ENCODE assay signal across 16 cellular contexts in genomic region chr7:40546616-40547501, GRCh38.
DNase-seq lines count a peak whose midpoint lies in the region; ATAC-seq, FAIRE-seq and TF ChIP-seq lines count a peak whose summit lies in the region.
"Had no signal": no experiment of that assay in that cellular context is flagged by ENCODE, and none has a peak within 500 bp of the region (broad histone marks: within the 10 kb centered on the region; RNA-seq: fewer than 3 reads in every experiment).

No MANE protein-coding gene starts in this region.

- no peak overlapping the region for H3K27ac ChIP-seq in K562 (ENCODE audit: extremely low read depth, low read depth, low read length)
- no peak overlapping the region for H3K27ac ChIP-seq in sigmoid colon
- H3K27ac ChIP-seq: spleen, thyroid gland had no signal

- DNase-seq in BE2C: peak; percentile 73
- peak; percentile 56 for DNase-seq in HT1080 (ENCODE audit: low read depth)
- no peak for DNase-seq in K562 (ENCODE audit: extremely low read depth in 1 of 4, low spot score in 3 of 4)
- peak; percentile 14 for DNase-seq in kidney epithelial cell (ENCODE audit: low read depth)
- no peak for DNase-seq in stimulated activated CD4-positive, alpha-beta T cell treated with anti-CD3 and anti-CD28 coated beads, Interleukin-2, amount 100 ng/mL, for 48 hours
- DNase-seq in sigmoid colon: no peak
- no peak for DNase-seq in ureter (ENCODE audit: low spot score)
- DNase-seq: head of caudate nucleus, immature natural killer cell, natural killer cell, NCI-H2081, NCI-H526, spleen, thyroid gland had no signal

- H3K9me3 ChIP-seq in BE2C: no peaks in the 10 kb centered on the region
- no peaks in the 10 kb centered on the region for H3K9me3 ChIP-seq in K562 (replicated peaks; ENCODE audit: control insufficient read depth, insufficient read depth, low read depth, low read length)
- no peaks in the 10 kb centered on the region for H3K9me3 ChIP-seq in sigmoid colon
- H3K9me3 ChIP-seq: spleen, thyroid gland had no signal

- H3K4me1 ChIP-seq in BE2C: peaks cover 60% of the 10 kb centered on the region
- no peaks in the 10 kb centered on the region; a peak in 1 of 5 replicates for H3K4me1 ChIP-seq in K562 (replicated peaks in 1 of 2; ENCODE audit: control insufficient read depth in 2 of 2, insufficient read depth in 2 of 2, low read length in 2 of 2)
- H3K4me1 ChIP-seq in sigmoid colon: peaks cover 0 to 41% (median 30%) of the 10 kb centered on the region in 4 donors
- H3K4me1 ChIP-seq: thyroid gland had no signal

- FAIRE-seq in K562 (lab: Jason Lieb, UNC): no peak

- no peak overlapping the region for H3K4me2 ChIP-seq in K562 (ENCODE audit: insufficient read depth, low read length)

- no peak overlapping the region for H3K9ac ChIP-seq in K562 (ENCODE audit: insufficient read depth in 1 of 2, low read depth in 2 of 2, low read length in 2 of 2)

- no peaks in the 10 kb centered on the region for H3K9me1 ChIP-seq in K562 (ENCODE audit: control insufficient read depth, insufficient read depth, low read length)

- in situ Hi-C loops in K562 (cut with MboI): no loop called here

- intact Hi-C loops in K562 (cut with micrococcal nuclease) (no loop called here), sigmoid colon (cut with DNase I) (no loop called here)

- no peaks in the 10 kb centered on the region for H3K27me3 ChIP-seq in BE2C
- no peaks in the 10 kb centered on the region for H3K27me3 ChIP-seq in K562 (ENCODE audit: control insufficient read depth in 2 of 2, insufficient read depth in 2 of 2, low read length in 2 of 2)
- no peaks in the 10 kb centered on the region for H3K27me3 ChIP-seq in kidney epithelial cell (ENCODE audit: control insufficient read depth, insufficient read depth, low read length)
- no peaks in the 10 kb centered on the region for H3K27me3 ChIP-seq in sigmoid colon
- H3K27me3 ChIP-seq: spleen, thyroid gland had no signal

- no peaks in the 10 kb centered on the region for H4K20me1 ChIP-seq in K562 (replicated peaks; ENCODE audit: control insufficient read depth, insufficient read depth, low read length)

- no TSS peak for BruUV-seq in K562 (replicated peaks; lab: Mats Ljungman, UMichigan)

- TF ChIP-seq EP300 in K562 (IDR thresholded peaks at IDR 0.05; ENCODE audit: low read length): no peak
- no peak for TF ChIP-seq EP300 in sigmoid colon (IDR thresholded peaks at IDR 0.05)

- H2AFZ ChIP-seq in K562 (ENCODE audit: low read depth, low read length): peak overlapping the region; percentile 16; the same call in 1 of the 2 replicates

- CTCF ChIA-PET in K562 (lab: Yijun Ruan, JAX; ENCODE audit: low intra/inter-chr PET ratio): no interaction called here

- no peaks in the 10 kb centered on the region for H3K79me2 ChIP-seq in K562 (ENCODE audit: control insufficient read depth, insufficient read depth, low read length)

- no peak for TF ChIP-seq RAD21 in K562 (CRISPR knock-in tag; conservative IDR thresholded peaks at IDR 0.05 in 1 of 2, IDR thresholded peaks at IDR 0.05 in 1 of 2)

- 6% methylated on average over 6 of the region's 6 CpGs for WGBS in K562 (ENCODE audit: insufficient coverage, low coverage, missing lambda C conversion rate)
- 85 to 90% methylated on average over 6 of the region's 6 CpGs for WGBS in sigmoid colon, 2 donors

- POLR2A ChIA-PET in K562 (lab: Yijun Ruan, JAX): no interaction called here

- TF ChIP-seq POLR2A in K562 (conservative IDR thresholded peaks at IDR 0.05) (no peak), sigmoid colon (IDR thresholded peaks at IDR 0.05) (no peak)

- TF ChIP-seq CTCF in BE2C (IDR thresholded peaks at IDR 0.05; ENCODE audit: low read depth, low read length): no peak
- TF ChIP-seq CTCF in K562 (IDR thresholded peaks at IDR 0.05 in 2 of 3, conservative IDR thresholded peaks at IDR 0.05 in 1 of 3; ENCODE audit: insufficient read depth in 2 of 3, low read depth in 1 of 3, low read length in 3 of 3): no peak
- TF ChIP-seq CTCF in kidney epithelial cell (IDR thresholded peaks at IDR 0.05; ENCODE audit: insufficient read depth, low read length, poor library complexity, severe bottlenecking): no peak
- TF ChIP-seq CTCF in sigmoid colon (IDR thresholded peaks at IDR 0.05): no peak

- H3K36me3 ChIP-seq in BE2C (no peaks in the 10 kb centered on the region), K562 (ENCODE audit: control insufficient read depth, insufficient read depth, low read length) (no peaks in the 10 kb centered on the region), kidney epithelial cell (ENCODE audit: control insufficient read depth, insufficient read depth, low read length) (no peaks in the 10 kb centered on the region), sigmoid colon (no peaks in the 10 kb centered on the region)
- H3K36me3 ChIP-seq: spleen, thyroid gland had no signal

- H3K4me3 ChIP-seq in BE2C (ENCODE audit: low read depth, low read length): no peak overlapping the region
- H3K4me3 ChIP-seq in K562: no peak overlapping the region
- H3K4me3 ChIP-seq in kidney epithelial cell (ENCODE audit: low read depth, low read length): no peak overlapping the region
- H3K4me3 ChIP-seq in sigmoid colon: no peak overlapping the region
- H3K4me3 ChIP-seq: spleen, thyroid gland had no signal

- ATAC-seq in K562: no peak
- ATAC-seq in HG03175 (IDR thresholded peaks at IDR 0.05; ENCODE audit: unreplicated experiment): no peak
- ATAC-seq: activated CD4-positive, CD25-positive, alpha-beta regulatory T cell treated with anti-CD3 and anti-CD28 coated beads, Interleukin-2, amount 50 U/mL, for 24 hours; natural killer cell had no signal

TF ChIP-seq in K562, 482 proteins besides CTCF, POLR2A, EP300 and RAD21 (continues in another document):
- no peak for TF ChIP-seq ZNF212 (CRISPR knock-in tag; IDR thresholded peaks at IDR 0.05)
- no peak for TF ChIP-seq SMAD4 (CRISPR knock-in tag; conservative IDR thresholded peaks at IDR 0.05)
- TF ChIP-seq ZNF280B (CRISPR knock-in tag; IDR thresholded peaks at IDR 0.05): no peak
- no peak for TF ChIP-seq HDAC3 (IDR thresholded peaks at IDR 0.05; ENCODE audit: borderline replicate concordance, partially characterized antibody)
- TF ChIP-seq FOSL1 (tag; conservative IDR thresholded peaks at IDR 0.05): peak; percentile 76
- TF ChIP-seq ZZZ3 (IDR thresholded peaks at IDR 0.05): no peak
- peak in 1 of 2 experiments; percentile 27; a peak in 1 of 4 replicates for TF ChIP-seq ZNF639 (CRISPR knock-in tag; conservative IDR thresholded peaks at IDR 0.05 in 1 of 2, IDR thresholded peaks at IDR 0.05 in 1 of 2)
- TF ChIP-seq KDM4B (IDR thresholded peaks at IDR 0.05; ENCODE audit: borderline replicate concordance in 2 of 2, low read depth in 1 of 2): no peak
- no peak for TF ChIP-seq ARID3B (CRISPR knock-in tag; IDR thresholded peaks at IDR 0.05; ENCODE audit: borderline replicate concordance)
- TF ChIP-seq ZNF589 (CRISPR knock-in tag; IDR thresholded peaks at IDR 0.05; ENCODE audit: low read depth): no peak
- TF ChIP-seq MEF2D (tag; conservative IDR thresholded peaks at IDR 0.05; ENCODE audit: low read depth): 0 out of 2 replicates have a peak, but pooled peaks have one; percentile 32
- TF ChIP-seq CHD4 (IDR thresholded peaks at IDR 0.05; ENCODE audit: insufficient read depth, insufficient replicate concordance, low read depth, low read length, poor library complexity, severe bottlenecking): no peak
- TF ChIP-seq CBFA2T2 (conservative IDR thresholded peaks at IDR 0.05): no peak
- no peak for TF ChIP-seq TFAP4 (CRISPR knock-in tag; IDR thresholded peaks at IDR 0.05; ENCODE audit: borderline replicate concordance)
- TF ChIP-seq ZNF146 (CRISPR knock-in tag; IDR thresholded peaks at IDR 0.05; ENCODE audit: unreplicated experiment): no peak
- no peak for TF ChIP-seq HDAC8 (tag; IDR thresholded peaks at IDR 0.05)

Comparison
In these comparisons a context has a peak if more than half of its experiments do, and no peak if none do; other contexts are left out.
1. DNase-seq: peak in BE2C (single experiment), HT1080 (single experiment) and kidney epithelial cell (single experiment); none in K562 (0 of 4), stimulated activated CD4-positive, alpha-beta T cell treated with anti-CD3 and anti-CD28 coated beads, Interleukin-2, amount 100 ng/mL, for 48 hours (0 of 2), sigmoid colon (single experiment) and ureter (single experiment).